20 cellular contexts compared by ENCODE assay signal in genomic region chr9:68692519-68692918, GRCh38. TPM values are rescaled to one million over a fixed set of nuclear protein-coding genes. Genes with fewer than 3 reads are reported as not detected.
DNase-seq lines count a peak whose midpoint lies in the region; ATAC-seq and TF ChIP-seq lines count a peak whose summit lies in the region.
"Had no signal": no experiment of that assay in that cellular context is flagged by ENCODE, and none has a peak within 500 bp of the region (broad histone marks: within the 10 kb centered on the region; RNA-seq: fewer than 3 reads in every experiment).

No MANE protein-coding gene starts in this region.

- no TSS peak for BruUV-seq in OCI-LY7 (replicated peaks; lab: Mats Ljungman, UMichigan)

- H4K20me1 ChIP-seq in OCI-LY7 (ENCODE audit: insufficient read depth, low read length): no peaks in the 10 kb centered on the region
- H4K20me1 ChIP-seq: BLaER1 had no signal

- H3K36me3 ChIP-seq in OCI-LY7 (ENCODE audit: insufficient read depth, low read length): no peaks in the 10 kb centered on the region; the same call in 1 of the 2 replicates
- H3K36me3 ChIP-seq: BLaER1 had no signal

- H3K9me2 ChIP-seq in OCI-LY7 (ENCODE audit: insufficient read depth, low read length): no peaks in the 10 kb centered on the region

- no peaks in the 10 kb centered on the region for H3K4me1 ChIP-seq in OCI-LY7 (ENCODE audit: insufficient read depth, low read length, poor library complexity, severe bottlenecking)
- H3K4me1 ChIP-seq: BLaER1, Caco-2 had no signal

- TF ChIP-seq POLR2A in GM18505 (IDR thresholded peaks at IDR 0.05; ENCODE audit: borderline replicate concordance, extremely low read depth, insufficient read depth, insufficient read length): no peak

- no peaks in the 10 kb centered on the region for H3K79me2 ChIP-seq in OCI-LY7 (ENCODE audit: insufficient read depth, low read depth, low read length)

- intact Hi-C loops in Right ventricle myocardium inferior (cut with DNase I) (loop anchor here (5.0 kb wide), 1 partner anchor 65 kb away; no protein-coding TSS in a partner anchor), cardiac septum (cut with DNase I) (loop anchor here (5.0 kb wide), 1 partner anchor 250 kb away; no protein-coding TSS in a partner anchor), OCI-LY7 (cut with micrococcal nuclease; ENCODE audit: unreplicated experiment) (no loop called here), left ventricle myocardium superior (cut with micrococcal nuclease) (no loop called here)

- no peak overlapping the region for H3K4me3 ChIP-seq in OCI-LY7 (ENCODE audit: low read depth, low read length, poor library complexity, severe bottlenecking)
- H3K4me3 ChIP-seq: BLaER1, GM12878, GM23338 had no signal

- no peak for TF ChIP-seq CTCF in OCI-LY7 (conservative IDR thresholded peaks at IDR 0.05; ENCODE audit: low read length)

- H3K27ac ChIP-seq in OCI-LY7 (ENCODE audit: low read depth, low read length, poor library complexity, severe bottlenecking): no peak overlapping the region
- H3K27ac ChIP-seq: 22Rv1, BLaER1, C4-2B had no signal

- POLR2A ChIA-PET in OCI-LY7 (lab: Charles Lee): no interaction called here

- ATAC-seq in Right ventricle myocardium inferior: peak; percentile 26
- peak; percentile 55 for ATAC-seq in left ventricle myocardium superior
- no peak for ATAC-seq in GM18505 (IDR thresholded peaks at IDR 0.05; ENCODE audit: unreplicated experiment)
- ATAC-seq: CD8-positive, alpha-beta T cell; GM12878; GM23338; HCT116 had no signal

- DNase-seq in Right ventricle myocardium inferior (ENCODE audit: missing footprints): no peak
- DNase-seq in cardiac septum (ENCODE audit: low spot score): no peak
- no peak for DNase-seq in OCI-LY7 (ENCODE audit: low spot score)
- DNase-seq in left ventricle myocardium superior: no peak
- DNase-seq in activated gamma-delta T cell treated with Interleukin-2 at 50 U/mL for 16 hours: no peak
- DNase-seq: Caco-2; CD4-positive, CD25-positive, alpha-beta regulatory T cell; CD8-positive, alpha-beta T cell; DMS79; EL; GDM1; H9 had no signal

- peak overlapping the region; percentile 0; the same call in 1 of the 2 replicates for H2AFZ ChIP-seq in OCI-LY7 (ENCODE audit: low read length)
- H2AFZ ChIP-seq: GM23338 had no signal

- CTCF ChIA-PET in OCI-LY7 (lab: Charles Lee; ENCODE audit: unreplicated experiment): no interaction called here

- H3K9me3 ChIP-seq in OCI-LY7 (ENCODE audit: low read length): 0 out of 2 replicates have a peak, but pooled peaks cover 7% of the 10 kb centered on the region
- H3K9me3 ChIP-seq: Caco-2 had no signal

- H3K4me2 ChIP-seq in OCI-LY7 (ENCODE audit: low read length): no peak overlapping the region
- H3K4me2 ChIP-seq: BLaER1, GM23338 had no signal

RNA-seq across cellular contexts. Expression of gene PIP5K1B, which starts 12.5 kb away (rescaled TPM):
- 60.6 TPM for total RNA-seq in Right ventricle myocardium inferior
- total RNA-seq in cardiac septum: 27.1 TPM
- 3.8 and 4.8 TPM in 2 replicates for total RNA-seq in OCI-LY7 (2014; rRNA removed; shearing (Covaris generic))
- 10.7 and 11.5 TPM in 2 replicates for total RNA-seq in OCI-LY7 (2022)
- 85.3 TPM for total RNA-seq in left ventricle myocardium superior
- total RNA-seq: H4 had no signal

Comparison
In these comparisons a context has a peak if more than half of its experiments do, and no peak if none do; other contexts are left out.
1. intact Hi-C loops: an anchor here in Right ventricle myocardium inferior (5.0 kb wide) and cardiac septum (5.0 kb wide); none called in OCI-LY7 and left ventricle myocardium superior.